In genomic region chr16:15949210-15950166, GRCh38 we compare ENCODE assay signal across 8 cellular contexts. TPM values are rescaled to one million over a fixed set of nuclear protein-coding genes. Genes with fewer than 3 reads are reported as not detected.
DNase-seq lines count a peak whose midpoint lies in the region; ATAC-seq and TF ChIP-seq lines count a peak whose summit lies in the region.

TSS of gene ABCC1 (plus strand) at chr16:15949616. CDS start at chr16:15949752, 136 bp downstream.

- H3K4me1 ChIP-seq in Karpas-422 (ENCODE audit: low read length): peaks cover 34% of the 10 kb centered on the region

- no peaks in the 10 kb centered on the region for H3K9me3 ChIP-seq in CD4-positive, alpha-beta T cell (ENCODE audit: control insufficient read depth, low read length)
- H3K9me3 ChIP-seq in Karpas-422 (ENCODE audit: low read length): no peaks in the 10 kb centered on the region

- peak within 1 kb of the TSS; percentile 96 for H3K4me2 ChIP-seq in Karpas-422 (ENCODE audit: low read depth, low read length, poor library complexity, severe bottlenecking)

- H3K9ac ChIP-seq in Karpas-422 (ENCODE audit: low read length): peak within 1 kb of the TSS; percentile 98

- H3K9me2 ChIP-seq in Karpas-422 (replicated peaks; ENCODE audit: insufficient read depth, low read length): no peaks in the 10 kb centered on the region

- H3K4me3 Mint-ChIP-seq in CD4-positive, alpha-beta T cell: peak within 1 kb of the TSS; percentile 98

- H3K36me3 ChIP-seq in Karpas-422 (ENCODE audit: insufficient read depth, low read length): 0 out of 2 replicates have a peak, but pooled peaks cover 4% of the 10 kb centered on the region

- no peaks in the 10 kb centered on the region for H3K27me3 Mint-ChIP-seq in CD4-positive, alpha-beta T cell

- CTCF ChIA-PET in CD4-positive, alpha-beta T cell (lab: Charles Lee): interaction anchor here (1.0 to 1.6 kb wide), 3 partner anchors 17 to 84 kb away, joined by 4 to 7 read pairs (median 4); partner anchors contain the start of gene CEP20

- POLR2A ChIA-PET in CD4-positive, alpha-beta T cell (lab: Charles Lee): interaction anchor here (0.8 to 1.7 kb wide), 4 partner anchors 10 to 84 kb away, joined by 5 to 20 read pairs (median 12); partner anchors contain the start of gene CEP20

- H3K4me3 ChIP-seq in Karpas-422 (ENCODE audit: low read length) (peak within 1 kb of the TSS; percentile 86), coronary artery (peak within 1 kb of the TSS; percentile 99), lower leg skin (ENCODE audit: low read depth, poor library complexity, severe bottlenecking) (peak within 1 kb of the TSS; percentile 77)

- H3K27ac Mint-ChIP-seq in CD4-positive, alpha-beta T cell: peak within 1 kb of the TSS; percentile 94

- H3K79me2 ChIP-seq in Karpas-422 (ENCODE audit: low read length): peaks cover 49% of the 10 kb centered on the region

- peak; percentile 22 for TF ChIP-seq CTCF in CD4-positive, alpha-beta T cell (IDR thresholded peaks at IDR 0.05)
- TF ChIP-seq CTCF in coronary artery (IDR thresholded peaks at IDR 0.05): no peak
- TF ChIP-seq CTCF in lower leg skin (IDR thresholded peaks at IDR 0.05): no peak

- TF ChIP-seq POLR2A in lower leg skin (IDR thresholded peaks at IDR 0.05): no peak

- WGBS in lower leg skin, 2 donors: 1 to 2% methylated on average over 11 to 55 of the region's 112 CpGs

- peak; percentile 31 to 63 (median 40) for DNase-seq in CD4-positive, alpha-beta T cell
- peak; percentile 78 for DNase-seq in Karpas-422
- DNase-seq in activated CD4-positive, alpha-beta T cell treated with anti-CD3 and anti-CD28 coated beads for 24 hours (ENCODE audit: low read depth in 2 of 2): peak; percentile 41 to 42
- DNase-seq in coronary artery (ENCODE audit: low spot score): no peak
- peak in 1 of 2 donors; percentile 87 for DNase-seq in lower leg skin (ENCODE audit: low spot score in 2 of 2)
- DNase-seq in stimulated activated CD4-positive, alpha-beta T cell treated with anti-CD3 and anti-CD28 coated beads, TNF-alpha, amount 100 ng/mL, for 48 hours (ENCODE audit: low read depth in 3 of 3): peak in 2 of 3 donors; percentile 16 to 53

- H3K36me3 Mint-ChIP-seq in CD4-positive, alpha-beta T cell (ENCODE audit: low read depth): peaks cover 12% of the 10 kb centered on the region

- peaks cover 14% of the 10 kb centered on the region; the same call in 1 of the 2 replicates for H4K20me1 ChIP-seq in Karpas-422 (ENCODE audit: insufficient read depth, low read depth, low read length)

- no peaks in the 10 kb centered on the region for H3K9me3 Mint-ChIP-seq in CD4-positive, alpha-beta T cell

- H3K4me1 Mint-ChIP-seq in CD4-positive, alpha-beta T cell (ENCODE audit: low read depth): peaks cover 40% of the 10 kb centered on the region

- intact Hi-C loops in CD4-positive, alpha-beta T cell (cut with DNase I, micrococcal nuclease): loop anchor here (1.0 to 5.0 kb wide), 9 partner anchors 11 to 178 kb away; partner anchors contain the start of gene CEP20 (in 2 of the 2)
- intact Hi-C loops in lower leg skin (cut with DNase I; ENCODE audit: low total_unique reads): no loop called here

- peak within 1 kb of the TSS; percentile 80 for H2AFZ ChIP-seq in Karpas-422 (ENCODE audit: low read length)

- ATAC-seq in CD4-positive, alpha-beta T cell (ENCODE audit: poor library complexity): peak; percentile 69
- ATAC-seq in GM19463 (IDR thresholded peaks at IDR 0.05; ENCODE audit: unreplicated experiment) (peak; percentile 63), HG02840 (IDR thresholded peaks at IDR 0.05; ENCODE audit: low FRiP score, unreplicated experiment) (no peak)

- H3K27ac ChIP-seq in CD4-positive, alpha-beta T cell (ENCODE audit: low read depth, low read length): peak within 1 kb of the TSS; percentile 86
- peak within 1 kb of the TSS; percentile 59 for H3K27ac ChIP-seq in Karpas-422 (ENCODE audit: low read length)
- H3K27ac ChIP-seq in coronary artery: peak within 1 kb of the TSS; percentile 88 to 93

- H3K27me3 ChIP-seq in CD4-positive, alpha-beta T cell (ENCODE audit: control insufficient read depth, insufficient read depth, low read length): no peaks in the 10 kb centered on the region
- no peaks in the 10 kb centered on the region for H3K27me3 ChIP-seq in Karpas-422 (ENCODE audit: low read length)

RNA-seq across cellular contexts. Expression of gene ABCC1, which starts in this region (rescaled TPM):
- total RNA-seq in CD4-positive, alpha-beta T cell: 10 to 100 TPM; 42.9 to 44.8 TPM
- total RNA-seq in Karpas-422 (2014; rRNA removed; shearing (Covaris generic); ENCODE audit: low replicate concordance): 23.6 and 28.3 TPM in 2 replicates
- 10 to 100 TPM; 16.4 to 25.3 (median 21.8) TPM for total RNA-seq in lower leg skin
